ENCODE assay signal across 1 cellular context in the genomic region with DNA sequence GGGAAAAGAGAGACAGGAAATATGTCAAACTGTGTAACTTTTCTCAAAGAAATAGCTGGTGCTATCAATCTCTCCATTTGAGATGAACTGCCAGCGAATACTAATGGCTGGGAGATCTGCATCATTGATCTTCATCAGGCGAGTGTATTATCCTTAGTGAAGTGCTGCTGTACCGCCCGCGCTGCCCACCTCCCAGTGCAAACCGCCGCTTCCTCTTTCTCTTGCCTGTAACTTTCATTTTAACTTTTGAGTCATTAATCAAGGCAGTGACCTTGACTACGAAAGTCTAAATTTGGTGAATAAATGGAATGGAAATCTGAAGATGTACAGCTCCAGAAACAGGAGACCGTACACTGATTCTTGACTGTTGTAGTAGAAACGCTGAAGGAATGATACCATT.
TF ChIP-seq lines count a peak whose summit lies in the region.

No MANE protein-coding gene starts in this region.

TF ChIP-seq in GM23338, 12 proteins besides CTCF, POLR2A, EP300 and RAD21 (continued from another document):
- TF ChIP-seq ZNF462 (CRISPR knock-in tag; IDR thresholded peaks at IDR 0.05) (no peak), EZH2 (IDR thresholded peaks at IDR 0.05; ENCODE audit: low read depth, unreplicated experiment) (no peak)
